ENCODE assay signal across 10 cellular contexts in genomic region chr20:37396520-37397075, GRCh38. TPM values are rescaled to one million over a fixed set of nuclear protein-coding genes. Genes with fewer than 3 reads are reported as not detected.
A peak's percentile ranks its signal among the peaks of the same experiment; 100 is the strongest.
DNase-seq lines count a peak whose midpoint lies in the region; ATAC-seq, FAIRE-seq and TF ChIP-seq lines count a peak whose summit lies in the region.
"Had no signal": no experiment of that assay in that cellular context is flagged by ENCODE, and none has a peak within 500 bp of the region (broad histone marks: within the 10 kb centered on the region; RNA-seq: fewer than 3 reads in every experiment).

No MANE protein-coding gene starts in this region.

- FAIRE-seq in kidney (lab: Jason Lieb, UNC): no peak

- H3K9ac ChIP-seq in kidney (ENCODE audit: low read length in 2 of 2): no peak overlapping the region
- H3K9ac ChIP-seq: BLaER1 had no signal

- peaks cover 96% of the 10 kb centered on the region for H3K36me3 ChIP-seq in RWPE2 (ENCODE audit: low read depth)
- peaks cover 6 to 12% of the 10 kb centered on the region in 2 donors for H3K36me3 ChIP-seq in kidney (ENCODE audit: control insufficient read depth in 1 of 2, insufficient read depth in 2 of 2, low read length in 2 of 2)

- no peak for ATAC-seq in RWPE2 (ENCODE audit: low read depth)
- no peak for ATAC-seq in stimulated activated naive CD8-positive, alpha-beta T cell treated with anti-CD3 and anti-CD28 coated beads, Interleukin-15, Interleukin-2, amounts not matched to agents 100 U/mL and 50 U/mL, for 24 hours
- ATAC-seq in GM21737 (IDR thresholded peaks at IDR 0.05; ENCODE audit: unreplicated experiment): no peak
- no peak for ATAC-seq in GM18870 (IDR thresholded peaks at IDR 0.05; ENCODE audit: unreplicated experiment)
- no peak for ATAC-seq in HG02759 (IDR thresholded peaks at IDR 0.05; ENCODE audit: unreplicated experiment)

- peaks cover 14% of the 10 kb centered on the region for H3K4me1 ChIP-seq in RWPE2 (ENCODE audit: insufficient read depth, poor library complexity, severe bottlenecking)
- H3K4me1 ChIP-seq in kidney (ENCODE audit: control insufficient read depth in 1 of 2, insufficient read depth in 1 of 2, low read depth in 1 of 2, low read length in 2 of 2): no peaks in the 10 kb centered on the region

- H3K27ac ChIP-seq in RWPE2 (ENCODE audit: poor library complexity, severe bottlenecking) (no peak overlapping the region), kidney (ENCODE audit: low read depth in 2 of 2, low read length in 2 of 2) (no peak overlapping the region)

- no peaks in the 10 kb centered on the region for H3K27me3 ChIP-seq in RWPE2 (ENCODE audit: insufficient read depth, poor library complexity, severe bottlenecking)
- H3K27me3 ChIP-seq: BLaER1 had no signal

- intact Hi-C loops in kidney (cut with DNase I): no loop called here

- H3K9me3 ChIP-seq in RWPE2 (ENCODE audit: severe bottlenecking) (no peaks in the 10 kb centered on the region), kidney (ENCODE audit: control insufficient read depth in 1 of 2, low read length in 2 of 2) (no peaks in the 10 kb centered on the region)
- H3K9me3 ChIP-seq: BLaER1 had no signal

- H3K4me3 ChIP-seq in RWPE2 (ENCODE audit: severe bottlenecking) (no peak overlapping the region), kidney (ENCODE audit: low read length in 2 of 2) (no peak overlapping the region)
- H3K4me3 ChIP-seq: BLaER1 had no signal

- TF ChIP-seq CTCF in RWPE2 (IDR thresholded peaks at IDR 0.05; ENCODE audit: poor library complexity, severe bottlenecking) (no peak), kidney (IDR thresholded peaks at IDR 0.05; ENCODE audit: borderline replicate concordance, extremely low read depth, insufficient read depth) (no peak)

- DNase-seq in DMS153 treated with DMSO at 0.1 percent for 48 hours (lab: John Stamatoyannopoulos, UW; ENCODE audit: unreplicated experiment): peak; percentile 66
- peak; percentile 43 for DNase-seq in NCI-H1694 (lab: John Stamatoyannopoulos, UW)
- DNase-seq in RWPE2 (ENCODE audit: low spot score): peak; percentile 83
- DNase-seq in kidney: peak; percentile 53
- DNase-seq in stimulated activated naive CD8-positive, alpha-beta T cell treated with anti-CD3 and anti-CD28 coated beads, Interleukin-15, Interleukin-2, amounts not matched to agents 100 U/mL and 50 U/mL, for 24 hours: no peak
- DNase-seq: midbrain had no signal

RNA-seq across cellular contexts. Expression of gene SRC, which starts 50.7 kb away (rescaled TPM):
- 70.0 TPM for total RNA-seq in kidney
- 28.5 TPM for polyA plus RNA-seq in kidney (ENCODE audit: insufficient read depth, low read depth, low replicate concordance)
